5 cellular contexts compared by ENCODE assay signal in genomic region chr19:18635831-18636182, GRCh38. TPM values are rescaled to one million over a fixed set of nuclear protein-coding genes. Genes with fewer than 3 reads are reported as not detected.
DNase-seq lines count a peak whose midpoint lies in the region; ATAC-seq and TF ChIP-seq lines count a peak whose summit lies in the region.

No MANE protein-coding gene starts in this region.

- no peaks in the 10 kb centered on the region for H3K36me3 Mint-ChIP-seq in activated naive CD8-positive, alpha-beta T cell
- no peaks in the 10 kb centered on the region for H3K36me3 Mint-ChIP-seq in osteocyte (ENCODE audit: unreplicated experiment)

- H3K9ac ChIP-seq in HUES64 (ENCODE audit: low read depth, low read length), result no peak overlapping the region

- ATAC-seq in GM18511 (IDR thresholded peaks at IDR 0.05; ENCODE audit: unreplicated experiment), result no peak

- H3K4me3 Mint-ChIP-seq in activated naive CD8-positive, alpha-beta T cell, result peak overlapping the region; percentile 88
- H3K4me3 Mint-ChIP-seq in osteocyte (ENCODE audit: unreplicated experiment), result peak overlapping the region; percentile 82

- H3K4me1 Mint-ChIP-seq in activated naive CD8-positive, alpha-beta T cell (ENCODE audit: low read depth), result peaks cover 23% of the 10 kb centered on the region
- peaks cover 14% of the 10 kb centered on the region for H3K4me1 Mint-ChIP-seq in osteocyte (ENCODE audit: unreplicated experiment)

- H3K9me3 ChIP-seq in HUES64 (ENCODE audit: insufficient read depth, low read depth, low read length), result no peaks in the 10 kb centered on the region

- H3K9me3 Mint-ChIP-seq in activated naive CD8-positive, alpha-beta T cell (ENCODE audit: low read depth), result no peaks in the 10 kb centered on the region
- H3K9me3 Mint-ChIP-seq in osteocyte (ENCODE audit: unreplicated experiment), result no peaks in the 10 kb centered on the region

- WGBS in HUES64, result 25% methylated on average over 6 of the region's 6 CpGs

- no peak overlapping the region for H3K27ac ChIP-seq in HUES64 (ENCODE audit: low read depth, low read length)

- H3K4me1 ChIP-seq in HUES64 (ENCODE audit: insufficient read depth, low read length), result peaks cover 4% of the 10 kb centered on the region; the same call in 1 of the 2 replicates

- TF ChIP-seq CTCF in osteocyte (IDR thresholded peaks at IDR 0.05), result no peak

- H3K27me3 ChIP-seq in HUES64 (ENCODE audit: insufficient read depth, low read length), result peaks cover 15% of the 10 kb centered on the region

- H3K36me3 ChIP-seq in HUES64 (ENCODE audit: insufficient read depth, low read length), result no peaks in the 10 kb centered on the region

- no peak overlapping the region for H3K27ac Mint-ChIP-seq in activated naive CD8-positive, alpha-beta T cell
- no peak overlapping the region for H3K27ac Mint-ChIP-seq in osteocyte (ENCODE audit: unreplicated experiment)

- H3K27me3 Mint-ChIP-seq in activated naive CD8-positive, alpha-beta T cell, result peaks cover 1% of the 10 kb centered on the region
- peaks cover 5% of the 10 kb centered on the region for H3K27me3 Mint-ChIP-seq in osteocyte (ENCODE audit: unreplicated experiment)

- no peak for DNase-seq in osteocyte (ENCODE audit: extremely low spot score, unreplicated experiment)
- DNase-seq in midbrain (lab: John Stamatoyannopoulos, UW), result no peak

- peak overlapping the region; percentile 8; the same call in 1 of the 2 replicates for H3K4me3 ChIP-seq in HUES64 (ENCODE audit: low read length)

RNA-seq across cellular contexts. Expression of gene KLHL26, which starts 1.0 kb away (rescaled TPM):
- polyA plus RNA-seq in HUES64 (2013, experiment 1 of 2), result 4.2 TPM
- 4.1 TPM for polyA plus RNA-seq in HUES64 (2013, experiment 2 of 2)
- total RNA-seq in osteocyte, result 12.4 and 13.2 TPM in 2 replicates

RNA-seq across cellular contexts. Expression of gene TMEM59L, which starts 23.1 kb away (rescaled TPM):
- polyA plus RNA-seq in HUES64 (2013, experiment 1 of 2), result 3.7 TPM
- polyA plus RNA-seq in HUES64 (2013, experiment 2 of 2), result 4.8 TPM
- 4.7 and 5.9 TPM in 2 replicates for total RNA-seq in osteocyte

RNA-seq across cellular contexts. Expression of gene CRLF1, which starts 29.2 kb away (rescaled TPM):
- 4.2 TPM for polyA plus RNA-seq in HUES64 (2013, experiment 1 of 2)
- 8.9 TPM for polyA plus RNA-seq in HUES64 (2013, experiment 2 of 2)
- total RNA-seq in osteocyte, result 17.0 and 18.7 TPM in 2 replicates

RNA-seq across cellular contexts. Expression of gene REX1BD, which starts 47.2 kb away (rescaled TPM):
- 52.1 TPM for polyA plus RNA-seq in HUES64 (2013, experiment 1 of 2)
- 45.2 TPM for polyA plus RNA-seq in HUES64 (2013, experiment 2 of 2)
- total RNA-seq in osteocyte, result 55.7 and 59.4 TPM in 2 replicates

RNA-seq across cellular contexts. Expression of gene CRTC1, which starts 47.7 kb away (rescaled TPM):
- 9.8 TPM for polyA plus RNA-seq in HUES64 (2013, experiment 1 of 2)
- 9.7 TPM for polyA plus RNA-seq in HUES64 (2013, experiment 2 of 2)
- 24.0 and 25.7 TPM in 2 replicates for total RNA-seq in osteocyte
